ENCODE assay signal across 1 cellular context in the genomic region with DNA sequence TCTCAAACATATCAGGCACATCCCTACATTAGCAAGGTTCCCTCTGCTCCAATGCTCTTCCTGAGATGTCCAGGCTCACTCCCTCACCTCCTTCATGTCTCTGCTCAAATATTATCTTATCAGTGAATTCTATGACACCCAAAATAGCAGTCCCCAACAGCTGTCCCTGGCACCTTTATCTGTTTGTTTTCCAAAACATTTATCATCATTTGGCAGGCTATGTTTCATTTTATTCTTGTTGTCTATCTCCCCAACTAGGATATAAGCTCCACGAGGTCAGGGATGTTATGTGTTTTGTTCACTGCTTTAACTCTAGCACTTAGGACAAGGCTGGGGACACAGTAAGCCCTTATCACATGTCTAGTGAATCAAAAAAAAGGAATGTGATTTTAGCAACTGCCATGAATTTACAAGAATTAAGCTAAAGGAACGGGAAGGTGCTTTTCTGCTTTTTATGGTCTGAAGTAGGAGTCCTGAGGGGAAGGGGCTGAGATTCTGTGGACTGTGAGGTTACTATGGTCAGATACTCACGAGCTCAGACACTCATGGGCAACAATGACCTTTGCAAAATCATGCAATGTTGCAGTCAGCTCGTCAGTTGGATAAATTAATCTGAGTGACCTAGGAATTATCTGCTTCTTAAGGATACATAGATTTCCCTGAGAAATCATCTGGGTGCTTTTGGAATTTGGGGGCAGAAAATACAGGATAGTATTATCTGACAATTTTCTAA.
A peak's percentile ranks its signal among the peaks of the same experiment; 100 is the strongest.
TF ChIP-seq lines count a peak whose summit lies in the region.

No MANE protein-coding gene starts in this region.

TF ChIP-seq in K562, 482 proteins besides CTCF, POLR2A, EP300 and RAD21 (continues in another document):
- TF ChIP-seq TCF7L2 (IDR thresholded peaks at IDR 0.05; ENCODE audit: low read depth, low read length) (no peak), SMAD2 (IDR thresholded peaks at IDR 0.05; ENCODE audit: low read depth, low read length) (no peak), ZNF263 (CRISPR knock-in tag; IDR thresholded peaks at IDR 0.05; ENCODE audit: borderline replicate concordance) (peak; percentile 47; the same call in 1 of the 2 replicates), XRCC4 (IDR thresholded peaks at IDR 0.05; ENCODE audit: extremely low read depth, insufficient read depth, insufficient read length) (no peak), NR2F6 (CRISPR knock-in tag; IDR thresholded peaks at IDR 0.05) (no peak), SNRNP70 (optimal IDR thresholded peaks at IDR 0.05; ENCODE audit: low read depth, low read length) (no peak), RCOR1 (IDR thresholded peaks at IDR 0.05; ENCODE audit: borderline replicate concordance in 1 of 2, low read depth in 2 of 2, low read length in 2 of 2) (0 out of 4 replicates have a peak, but pooled peaks of 1 of the 2 experiments have one; percentile 6), FOXA3 (CRISPR knock-in tag; conservative IDR thresholded peaks at IDR 0.05 in 1 of 2, IDR thresholded peaks at IDR 0.05 in 1 of 2) (no peak), ZNF507 (tag; conservative IDR thresholded peaks at IDR 0.05) (no peak), FOXJ3 (CRISPR knock-in tag; IDR thresholded peaks at IDR 0.05) (no peak), NR1H2 (CRISPR knock-in tag; IDR thresholded peaks at IDR 0.05) (no peak), ZKSCAN3 (CRISPR knock-in tag; IDR thresholded peaks at IDR 0.05) (no peak), TRIM28 (IDR thresholded peaks at IDR 0.05) (no peak), ZNF77 (CRISPR knock-in tag; IDR thresholded peaks at IDR 0.05) (no peak), JUN (IDR thresholded peaks at IDR 0.05; ENCODE audit: borderline replicate concordance, low read depth, low read length) (no peak), JUN (CRISPR knock-in tag; IDR thresholded peaks at IDR 0.05; ENCODE audit: borderline replicate concordance) (no peak), MEIS2 (IDR thresholded peaks at IDR 0.05; ENCODE audit: partially characterized antibody) (peak; percentile 81), SP2 (IDR thresholded peaks at IDR 0.05; ENCODE audit: extremely low read depth, low read depth, low read length, poor library complexity, severe bottlenecking) (no peak), KAT7 (CRISPR knock-in tag; IDR thresholded peaks at IDR 0.05; ENCODE audit: borderline replicate concordance) (no peak), PURB (CRISPR knock-in tag; IDR thresholded peaks at IDR 0.05; ENCODE audit: low read depth) (no peak), SMAD4 (CRISPR knock-in tag; conservative IDR thresholded peaks at IDR 0.05) (no peak), ZKSCAN8 (CRISPR knock-in tag; IDR thresholded peaks at IDR 0.05) (no peak), HNRNPK (IDR thresholded peaks at IDR 0.05; ENCODE audit: low read depth, low read length, poor library complexity, severe bottlenecking) (no peak), ZNF436 (CRISPR knock-in tag; IDR thresholded peaks at IDR 0.05) (no peak), HCFC1 (IDR thresholded peaks at IDR 0.05; ENCODE audit: low read depth, low read length) (no peak), EGR1 (conservative IDR thresholded peaks at IDR 0.05) (no peak), SMARCA4 (IDR thresholded peaks at IDR 0.05) (peak; percentile 21; the same call in 1 of the 2 replicates), DPF2 (IDR thresholded peaks at IDR 0.05) (0 out of 2 replicates have a peak, but pooled peaks have one; percentile 16), IFI16 (CRISPR knock-in tag; IDR thresholded peaks at IDR 0.05) (no peak), HOXB6 (CRISPR knock-in tag; IDR thresholded peaks at IDR 0.05; ENCODE audit: borderline replicate concordance) (no peak), E2F6 (IDR thresholded peaks at IDR 0.05; ENCODE audit: borderline replicate concordance in 1 of 2, extremely low read depth in 1 of 2, insufficient read depth in 1 of 2, insufficient read length in 1 of 2, low read depth in 1 of 2, low read length in 1 of 2, poor library complexity in 1 of 2, severe bottlenecking in 1 of 2) (no peak), CBFA2T2 (conservative IDR thresholded peaks at IDR 0.05) (peak; percentile 40; the same call in 1 of the 2 replicates), TEAD2 (tag; IDR thresholded peaks at IDR 0.05) (no peak), CXXC5 (CRISPR knock-in tag; IDR thresholded peaks at IDR 0.05) (no peak), ZNF79 (CRISPR knock-in tag; IDR thresholded peaks at IDR 0.05; ENCODE audit: low read depth) (no peak), TBL1XR1 (IDR thresholded peaks at IDR 0.05; ENCODE audit: low read length in 2 of 2) (no peak), PRMT5 (CRISPR knock-in tag; IDR thresholded peaks at IDR 0.05) (no peak)
- TF ChIP-seq, protein P1, sequence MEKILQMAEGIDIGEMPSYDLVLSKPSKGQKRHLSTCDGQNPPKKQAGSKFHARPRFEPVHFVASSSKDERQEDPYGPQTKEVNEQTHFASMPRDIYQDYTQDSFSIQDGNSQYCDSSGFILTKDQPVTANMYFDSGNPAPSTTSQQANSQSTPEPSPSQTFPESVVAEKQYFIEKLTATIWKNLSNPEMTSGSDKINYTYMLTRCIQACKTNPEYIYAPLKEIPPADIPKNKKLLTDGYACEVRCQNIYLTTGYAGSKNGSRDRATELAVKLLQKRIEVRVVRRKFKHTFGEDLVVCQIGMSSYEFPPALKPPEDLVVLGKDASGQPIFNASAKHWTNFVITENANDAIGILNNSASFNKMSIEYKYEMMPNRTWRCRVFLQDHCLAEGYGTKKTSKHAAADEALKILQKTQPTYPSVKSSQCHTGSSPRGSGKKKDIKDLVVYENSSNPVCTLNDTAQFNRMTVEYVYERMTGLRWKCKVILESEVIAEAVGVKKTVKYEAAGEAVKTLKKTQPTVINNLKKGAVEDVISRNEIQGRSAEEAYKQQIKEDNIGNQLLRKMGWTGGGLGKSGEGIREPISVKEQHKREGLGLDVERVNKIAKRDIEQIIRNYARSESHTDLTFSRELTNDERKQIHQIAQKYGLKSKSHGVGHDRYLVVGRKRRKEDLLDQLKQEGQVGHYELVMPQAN (IDR thresholded peaks at IDR 0.05; ENCODE audit: borderline replicate concordance): no peak
- TF ChIP-seq, protein P2, sequence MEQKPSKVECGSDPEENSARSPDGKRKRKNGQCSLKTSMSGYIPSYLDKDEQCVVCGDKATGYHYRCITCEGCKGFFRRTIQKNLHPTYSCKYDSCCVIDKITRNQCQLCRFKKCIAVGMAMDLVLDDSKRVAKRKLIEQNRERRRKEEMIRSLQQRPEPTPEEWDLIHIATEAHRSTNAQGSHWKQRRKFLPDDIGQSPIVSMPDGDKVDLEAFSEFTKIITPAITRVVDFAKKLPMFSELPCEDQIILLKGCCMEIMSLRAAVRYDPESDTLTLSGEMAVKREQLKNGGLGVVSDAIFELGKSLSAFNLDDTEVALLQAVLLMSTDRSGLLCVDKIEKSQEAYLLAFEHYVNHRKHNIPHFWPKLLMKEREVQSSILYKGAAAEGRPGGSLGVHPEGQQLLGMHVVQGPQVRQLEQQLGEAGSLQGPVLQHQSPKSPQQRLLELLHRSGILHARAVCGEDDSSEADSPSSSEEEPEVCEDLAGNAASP (IDR thresholded peaks at IDR 0.05): no peak
- TF ChIP-seq, protein P3, sequence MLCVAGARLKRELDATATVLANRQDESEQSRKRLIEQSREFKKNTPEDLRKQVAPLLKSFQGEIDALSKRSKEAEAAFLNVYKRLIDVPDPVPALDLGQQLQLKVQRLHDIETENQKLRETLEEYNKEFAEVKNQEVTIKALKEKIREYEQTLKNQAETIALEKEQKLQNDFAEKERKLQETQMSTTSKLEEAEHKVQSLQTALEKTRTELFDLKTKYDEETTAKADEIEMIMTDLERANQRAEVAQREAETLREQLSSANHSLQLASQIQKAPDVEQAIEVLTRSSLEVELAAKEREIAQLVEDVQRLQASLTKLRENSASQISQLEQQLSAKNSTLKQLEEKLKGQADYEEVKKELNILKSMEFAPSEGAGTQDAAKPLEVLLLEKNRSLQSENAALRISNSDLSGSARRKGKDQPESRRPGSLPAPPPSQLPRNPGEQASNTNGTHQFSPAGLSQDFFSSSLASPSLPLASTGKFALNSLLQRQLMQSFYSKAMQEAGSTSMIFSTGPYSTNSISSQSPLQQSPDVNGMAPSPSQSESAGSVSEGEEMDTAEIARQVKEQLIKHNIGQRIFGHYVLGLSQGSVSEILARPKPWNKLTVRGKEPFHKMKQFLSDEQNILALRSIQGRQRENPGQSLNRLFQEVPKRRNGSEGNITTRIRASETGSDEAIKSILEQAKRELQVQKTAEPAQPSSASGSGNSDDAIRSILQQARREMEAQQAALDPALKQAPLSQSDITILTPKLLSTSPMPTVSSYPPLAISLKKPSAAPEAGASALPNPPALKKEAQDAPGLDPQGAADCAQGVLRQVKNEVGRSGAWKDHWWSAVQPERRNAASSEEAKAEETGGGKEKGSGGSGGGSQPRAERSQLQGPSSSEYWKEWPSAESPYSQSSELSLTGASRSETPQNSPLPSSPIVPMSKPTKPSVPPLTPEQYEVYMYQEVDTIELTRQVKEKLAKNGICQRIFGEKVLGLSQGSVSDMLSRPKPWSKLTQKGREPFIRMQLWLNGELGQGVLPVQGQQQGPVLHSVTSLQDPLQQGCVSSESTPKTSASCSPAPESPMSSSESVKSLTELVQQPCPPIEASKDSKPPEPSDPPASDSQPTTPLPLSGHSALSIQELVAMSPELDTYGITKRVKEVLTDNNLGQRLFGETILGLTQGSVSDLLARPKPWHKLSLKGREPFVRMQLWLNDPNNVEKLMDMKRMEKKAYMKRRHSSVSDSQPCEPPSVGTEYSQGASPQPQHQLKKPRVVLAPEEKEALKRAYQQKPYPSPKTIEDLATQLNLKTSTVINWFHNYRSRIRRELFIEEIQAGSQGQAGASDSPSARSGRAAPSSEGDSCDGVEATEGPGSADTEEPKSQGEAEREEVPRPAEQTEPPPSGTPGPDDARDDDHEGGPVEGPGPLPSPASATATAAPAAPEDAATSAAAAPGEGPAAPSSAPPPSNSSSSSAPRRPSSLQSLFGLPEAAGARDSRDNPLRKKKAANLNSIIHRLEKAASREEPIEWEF (CRISPR knock-in tag; IDR thresholded peaks at IDR 0.05): no peak
- TF ChIP-seq, protein P4, sequence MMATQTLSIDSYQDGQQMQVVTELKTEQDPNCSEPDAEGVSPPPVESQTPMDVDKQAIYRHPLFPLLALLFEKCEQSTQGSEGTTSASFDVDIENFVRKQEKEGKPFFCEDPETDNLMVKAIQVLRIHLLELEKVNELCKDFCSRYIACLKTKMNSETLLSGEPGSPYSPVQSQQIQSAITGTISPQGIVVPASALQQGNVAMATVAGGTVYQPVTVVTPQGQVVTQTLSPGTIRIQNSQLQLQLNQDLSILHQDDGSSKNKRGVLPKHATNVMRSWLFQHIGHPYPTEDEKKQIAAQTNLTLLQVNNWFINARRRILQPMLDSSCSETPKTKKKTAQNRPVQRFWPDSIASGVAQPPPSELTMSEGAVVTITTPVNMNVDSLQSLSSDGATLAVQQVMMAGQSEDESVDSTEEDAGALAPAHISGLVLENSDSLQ (IDR thresholded peaks at IDR 0.05): peak; percentile 39
- TF ChIP-seq, protein P5, sequence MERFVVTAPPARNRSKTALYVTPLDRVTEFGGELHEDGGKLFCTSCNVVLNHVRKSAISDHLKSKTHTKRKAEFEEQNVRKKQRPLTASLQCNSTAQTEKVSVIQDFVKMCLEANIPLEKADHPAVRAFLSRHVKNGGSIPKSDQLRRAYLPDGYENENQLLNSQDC (CRISPR knock-in tag; IDR thresholded peaks at IDR 0.05): no peak
- TF ChIP-seq, protein P6, sequence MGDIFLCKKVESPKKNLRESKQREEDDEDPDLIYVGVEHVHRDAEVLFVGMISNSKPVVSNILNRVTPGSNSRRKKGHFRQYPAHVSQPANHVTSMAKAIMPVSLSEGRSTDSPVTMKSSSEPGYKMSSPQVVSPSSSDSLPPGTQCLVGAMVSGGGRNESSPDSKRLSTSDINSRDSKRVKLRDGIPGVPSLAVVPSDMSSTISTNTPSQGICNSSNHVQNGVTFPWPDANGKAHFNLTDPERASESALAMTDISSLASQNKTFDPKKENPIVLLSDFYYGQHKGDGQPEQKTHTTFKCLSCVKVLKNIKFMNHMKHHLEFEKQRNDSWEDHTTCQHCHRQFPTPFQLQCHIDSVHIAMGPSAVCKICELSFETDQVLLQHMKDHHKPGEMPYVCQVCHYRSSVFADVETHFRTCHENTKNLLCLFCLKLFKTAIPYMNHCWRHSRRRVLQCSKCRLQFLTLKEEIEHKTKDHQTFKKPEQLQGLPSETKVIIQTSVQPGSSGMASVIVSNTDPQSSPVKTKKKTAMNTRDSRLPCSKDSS (IDR thresholded peaks at IDR 0.05; ENCODE audit: low read depth, partially characterized antibody): no peak
- TF ChIP-seq, protein P7, sequence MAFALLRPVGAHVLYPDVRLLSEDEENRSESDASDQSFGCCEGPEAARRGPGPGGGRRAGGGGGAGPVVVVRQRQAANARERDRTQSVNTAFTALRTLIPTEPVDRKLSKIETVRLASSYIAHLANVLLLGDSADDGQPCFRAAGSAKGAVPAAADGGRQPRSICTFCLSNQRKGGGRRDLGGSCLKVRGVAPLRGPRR (CRISPR knock-in tag; IDR thresholded peaks at IDR 0.05): no peak
- TF ChIP-seq, protein P8, sequence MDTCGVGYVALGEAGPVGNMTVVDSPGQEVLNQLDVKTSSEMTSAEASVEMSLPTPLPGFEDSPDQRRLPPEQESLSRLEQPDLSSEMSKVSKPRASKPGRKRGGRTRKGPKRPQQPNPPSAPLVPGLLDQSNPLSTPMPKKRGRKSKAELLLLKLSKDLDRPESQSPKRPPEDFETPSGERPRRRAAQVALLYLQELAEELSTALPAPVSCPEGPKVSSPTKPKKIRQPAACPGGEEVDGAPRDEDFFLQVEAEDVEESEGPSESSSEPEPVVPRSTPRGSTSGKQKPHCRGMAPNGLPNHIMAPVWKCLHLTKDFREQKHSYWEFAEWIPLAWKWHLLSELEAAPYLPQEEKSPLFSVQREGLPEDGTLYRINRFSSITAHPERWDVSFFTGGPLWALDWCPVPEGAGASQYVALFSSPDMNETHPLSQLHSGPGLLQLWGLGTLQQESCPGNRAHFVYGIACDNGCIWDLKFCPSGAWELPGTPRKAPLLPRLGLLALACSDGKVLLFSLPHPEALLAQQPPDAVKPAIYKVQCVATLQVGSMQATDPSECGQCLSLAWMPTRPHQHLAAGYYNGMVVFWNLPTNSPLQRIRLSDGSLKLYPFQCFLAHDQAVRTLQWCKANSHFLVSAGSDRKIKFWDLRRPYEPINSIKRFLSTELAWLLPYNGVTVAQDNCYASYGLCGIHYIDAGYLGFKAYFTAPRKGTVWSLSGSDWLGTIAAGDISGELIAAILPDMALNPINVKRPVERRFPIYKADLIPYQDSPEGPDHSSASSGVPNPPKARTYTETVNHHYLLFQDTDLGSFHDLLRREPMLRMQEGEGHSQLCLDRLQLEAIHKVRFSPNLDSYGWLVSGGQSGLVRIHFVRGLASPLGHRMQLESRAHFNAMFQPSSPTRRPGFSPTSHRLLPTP (IDR thresholded peaks at IDR 0.05; ENCODE audit: borderline replicate concordance, extremely low read depth, insufficient read length): no peak
- TF ChIP-seq, protein P9, sequence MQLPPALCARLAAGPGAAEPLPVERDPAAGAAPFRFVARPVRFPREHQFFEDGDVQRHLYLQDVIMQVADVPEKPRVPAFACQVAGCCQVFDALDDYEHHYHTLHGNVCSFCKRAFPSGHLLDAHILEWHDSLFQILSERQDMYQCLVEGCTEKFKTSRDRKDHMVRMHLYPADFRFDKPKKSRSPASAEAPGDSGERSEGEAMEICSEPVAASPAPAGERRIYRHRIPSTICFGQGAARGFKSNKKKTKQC (CRISPR knock-in tag; IDR thresholded peaks at IDR 0.05): no peak
